ENCODE assay signal across 8 cellular contexts in the genomic region with DNA sequence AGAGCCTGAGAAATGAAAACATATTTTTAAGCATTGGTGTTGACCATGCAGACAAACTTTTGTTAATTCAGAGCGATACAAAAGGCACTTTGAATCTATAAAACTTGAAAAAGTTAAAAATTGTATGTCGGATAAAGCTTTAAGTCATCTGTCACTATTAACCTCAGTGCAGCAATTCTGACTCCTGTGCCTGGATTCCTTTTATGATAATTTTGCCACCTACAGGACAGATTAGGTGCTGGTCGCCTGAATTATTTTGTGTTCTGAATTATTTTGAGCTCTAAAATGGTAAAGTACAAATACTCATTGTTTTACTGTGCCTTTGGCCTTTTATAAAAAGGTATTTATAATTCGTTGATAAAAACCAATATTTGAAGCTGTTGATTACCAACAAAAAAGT. TPM values are rescaled to one million over a fixed set of nuclear protein-coding genes. Genes with fewer than 3 reads are reported as not detected.
DNase-seq lines count a peak whose midpoint lies in the region; ATAC-seq and TF ChIP-seq lines count a peak whose summit lies in the region.

No MANE protein-coding gene starts in this region.

- TF ChIP-seq CTCF in GM12864 (IDR thresholded peaks at IDR 0.05; ENCODE audit: low read depth, low read length, missing control alignments), result peak; percentile 40
- peak; percentile 66 for TF ChIP-seq CTCF in HFFc6 (IDR thresholded peaks at IDR 0.05)
- TF ChIP-seq CTCF in WERI-Rb-1 (IDR thresholded peaks at IDR 0.05; ENCODE audit: low read depth, low read length), result peak; percentile 23; the same call in 1 of the 2 replicates
- peak; percentile 11 for TF ChIP-seq CTCF in lung (IDR thresholded peaks at IDR 0.05; ENCODE audit: control extremely low read depth, extremely low read depth)

- peaks cover 6% of the 10 kb centered on the region for H3K27me3 Mint-ChIP-seq in HFFc6 (ENCODE audit: insufficient read depth)

- no peaks in the 10 kb centered on the region for H3K4me1 ChIP-seq in lung (ENCODE audit: control insufficient read depth in 2 of 2, insufficient read depth in 2 of 2, low read length in 2 of 2)

- ATAC-seq in lung (ENCODE audit: insufficient read depth, low FRiP score) (no peak), HG03354 (IDR thresholded peaks at IDR 0.05; ENCODE audit: poor library complexity, severe bottlenecking, unreplicated experiment) (no peak)

- H3K4me1 Mint-ChIP-seq in HFFc6 (ENCODE audit: low read depth), result no peaks in the 10 kb centered on the region

- no peaks in the 10 kb centered on the region for H3K36me3 Mint-ChIP-seq in HFFc6 (ENCODE audit: low read depth)

- no peak overlapping the region for H3K27ac Mint-ChIP-seq in HFFc6

- DNase-seq in GM12864 (ENCODE audit: low read depth), result no peak
- no peak for DNase-seq in HFFc6
- no peak for DNase-seq in WERI-Rb-1
- DNase-seq in lung (ENCODE audit: low spot score), result no peak
- no peak for DNase-seq in amniotic stem cell (lab: John Stamatoyannopoulos, UW)
- no peak for DNase-seq in substantia nigra (lab: John Stamatoyannopoulos, UW)
- DNase-seq in NCI-H345 (lab: John Stamatoyannopoulos, UW), result no peak

- H3K9me3 ChIP-seq in WERI-Rb-1 (ENCODE audit: severe bottlenecking) (no peaks in the 10 kb centered on the region), lung (ENCODE audit: control insufficient read depth in 2 of 2, insufficient read depth in 1 of 2, low read length in 1 of 2) (no peaks in the 10 kb centered on the region)

- H3K36me3 ChIP-seq in WERI-Rb-1 (no peaks in the 10 kb centered on the region), lung (ENCODE audit: control insufficient read depth in 2 of 2, insufficient read depth in 2 of 2, low read length in 2 of 2) (no peaks in the 10 kb centered on the region)

- H3K4me3 ChIP-seq in GM12864 (ENCODE audit: low read depth, low read length) (no peak overlapping the region), WERI-Rb-1 (ENCODE audit: low read depth, low read length) (no peak overlapping the region), lung (no peak overlapping the region)

- no peaks in the 10 kb centered on the region for H3K9me3 Mint-ChIP-seq in HFFc6

- H3K4me3 Mint-ChIP-seq in HFFc6, result no peak overlapping the region

- WGBS in lung, 2 donors, result 54 to 62% methylated on average over 4 of the region's 4 CpGs

- no peak overlapping the region for H3K27ac ChIP-seq in WERI-Rb-1
- no peak overlapping the region for H3K27ac ChIP-seq in lung (ENCODE audit: low read depth in 1 of 2, low read length in 1 of 2)
- no peak overlapping the region for H3K27ac ChIP-seq in substantia nigra (ENCODE audit: low read depth, low read length, poor library complexity, severe bottlenecking)

- no peaks in the 10 kb centered on the region for H3K27me3 ChIP-seq in WERI-Rb-1 (ENCODE audit: insufficient read depth, low read depth, severe bottlenecking)
- H3K27me3 ChIP-seq in lung (ENCODE audit: control insufficient read depth, insufficient read depth), result no peaks in the 10 kb centered on the region

RNA-seq across cellular contexts. Expression of gene RNF138, which starts 19.4 kb away (rescaled TPM):
- total RNA-seq in HFFc6 (2021; fragmentation: NEBNext Ultra II Directional; extraction: Animal tissue kit (Norgen Biotek cat#: 25700)), result 10 to 100 TPM; 10.2 to 14.4 (median 13.6) TPM
- 10 to 100 TPM; 23.6 to 37.9 TPM for total RNA-seq in lung
- polyA plus RNA-seq in lung, result 10 to 100 TPM; 13.1 to 22.1 TPM

RNA-seq across cellular contexts. Expression of gene RNF125, which starts 53.7 kb away (rescaled TPM):
- under 1 TPM; 0.12 to 0.66 (median 0.22) TPM for total RNA-seq in HFFc6 (2021; fragmentation: NEBNext Ultra II Directional; extraction: Animal tissue kit (Norgen Biotek cat#: 25700))
- total RNA-seq in lung, result 1 to 10 TPM; 4.8 to 9.2 TPM
- 1 to 10 TPM; 1.4 to 1.8 TPM for polyA plus RNA-seq in lung

Comparison
In these comparisons a context has a peak if more than half of its experiments do, and no peak if none do; other contexts are left out.
1. CTCF ChIP-seq: peak in every context shown above with its lines; median percentile 66 in HFFc6; 40 in GM12864; 23 in WERI-Rb-1; 11 in lung.